ENCODE assay signal across 8 cellular contexts in genomic region chr18:63936156-63936931, GRCh38. TPM values are rescaled to one million over a fixed set of nuclear protein-coding genes. Genes with fewer than 3 reads are reported as not detected.
DNase-seq lines count a peak whose midpoint lies in the region; ATAC-seq and TF ChIP-seq lines count a peak whose summit lies in the region.

No MANE protein-coding gene starts in this region.

- peaks cover 14% of the 10 kb centered on the region for H3K27me3 Mint-ChIP-seq in T-helper 17 cell
- H3K27me3 Mint-ChIP-seq in brain = peaks cover 7% of the 10 kb centered on the region

- DNase-seq in NCI-H1694 (lab: John Stamatoyannopoulos, UW) (peak; percentile 5), NCI-H1694 treated with DMSO at 0.1 percent for 48 hours (lab: John Stamatoyannopoulos, UW) (no peak), NCI-H1092 (lab: John Stamatoyannopoulos, UW) (peak; percentile 79), T-helper 17 cell (peak; percentile 9 to 33 (median 29)), sciatic nerve (ENCODE audit: low spot score) (peak; percentile 88)

- no peaks in the 10 kb centered on the region for H3K9me3 Mint-ChIP-seq in brain

- no peaks in the 10 kb centered on the region for H3K9me3 ChIP-seq in T-helper 17 cell (ENCODE audit: control insufficient read depth, low read length, poor library complexity, severe bottlenecking)

- peak; percentile 98 for ATAC-seq in HG02642 (IDR thresholded peaks at IDR 0.05; ENCODE audit: poor library complexity, unreplicated experiment)
- peak; percentile 79 for ATAC-seq in T-helper 17 cell
- ATAC-seq in sciatic nerve = peak; percentile 96

- no peak overlapping the region for H3K27ac Mint-ChIP-seq in T-helper 17 cell
- H3K27ac Mint-ChIP-seq in brain = peak overlapping the region in 1 of 5 experiments; percentile 63

- peak overlapping the region; percentile 36 for H3K4me3 ChIP-seq in iPS-11a (ENCODE audit: low read depth, low read length)

- intact Hi-C loops in sciatic nerve (cut with DNase I) = no loop called here

- TF ChIP-seq CTCF in brain (conservative IDR thresholded peaks at IDR 0.05) = peak; percentile 71 to 80

- H3K4me1 Mint-ChIP-seq in T-helper 17 cell (peaks cover 6% of the 10 kb centered on the region), brain (no peaks in the 10 kb centered on the region)

- H3K36me3 Mint-ChIP-seq in T-helper 17 cell (ENCODE audit: low read depth) (no peaks in the 10 kb centered on the region), brain (no peaks in the 10 kb centered on the region)

- H3K4me3 Mint-ChIP-seq in T-helper 17 cell (peak overlapping the region; percentile 77), brain (peak overlapping the region; percentile 78 to 86 (median 84))

RNA-seq across cellular contexts. Expression of gene HMSD, which starts 12.8 kb away (rescaled TPM):
- not detected for total RNA-seq in T-helper 17 cell
- polyA plus RNA-seq in brain (ENCODE audit: insufficient read depth, low read depth, low replicate concordance) = 5.3 TPM
- 7.8 TPM for total RNA-seq in sciatic nerve

RNA-seq across cellular contexts. Expression of gene SERPINB10, which starts 28.6 kb away (rescaled TPM):
- total RNA-seq in T-helper 17 cell (not detected), sciatic nerve (not detected)
- polyA plus RNA-seq in brain (ENCODE audit: insufficient read depth, low read depth, low replicate concordance) = not detected

RNA-seq across cellular contexts. Expression of gene SERPINB8, which starts 33.5 kb away (rescaled TPM):
- total RNA-seq in T-helper 17 cell (10 to 100 TPM in 1 of 2 donors, 1 to 10 TPM in 1; 6.7 to 15.3 TPM), sciatic nerve (16.5 TPM)
- 3.4 TPM for polyA plus RNA-seq in brain (ENCODE audit: insufficient read depth, low read depth, low replicate concordance)

RNA-seq across cellular contexts. Expression of gene SERPINB2, which starts 48.8 kb away (rescaled TPM):
- total RNA-seq in T-helper 17 cell (under 1 TPM; 0.45 to 0.99 TPM), sciatic nerve (2.6 TPM)
- polyA plus RNA-seq in brain (ENCODE audit: insufficient read depth, low read depth, low replicate concordance) = not detected
